ENCODE assay signal across 11 cellular contexts in the genomic region with DNA sequence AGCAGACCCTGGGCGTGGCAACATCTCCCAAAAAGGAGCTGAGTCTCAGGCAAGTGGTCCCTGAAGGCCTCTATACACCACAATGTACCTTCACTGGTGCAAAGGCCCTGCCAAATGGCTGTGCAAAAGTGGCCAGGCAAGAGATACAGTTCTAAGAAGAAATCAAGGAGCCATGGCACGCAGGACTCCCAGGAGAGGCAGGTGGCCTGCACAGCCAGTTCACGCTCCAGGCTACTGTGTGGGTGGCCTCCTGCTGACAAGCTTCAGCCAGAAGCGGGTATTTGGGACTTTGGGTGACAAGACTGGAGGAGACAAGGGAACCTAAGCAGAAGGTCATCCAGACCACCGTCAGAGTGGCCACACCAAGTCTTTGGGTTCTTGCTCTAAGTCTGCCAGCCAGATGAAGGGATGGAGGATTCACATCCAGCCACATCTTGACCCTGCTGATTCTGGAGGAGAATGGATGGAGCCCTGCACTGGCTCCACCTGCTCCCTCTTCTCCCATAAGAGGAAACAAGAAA. TPM values are rescaled to one million over a fixed set of nuclear protein-coding genes. Genes with fewer than 3 reads are reported as not detected.
DNase-seq lines count a peak whose midpoint lies in the region; ATAC-seq and TF ChIP-seq lines count a peak whose summit lies in the region.
"Had no signal": no experiment of that assay in that cellular context is flagged by ENCODE, and none has a peak within 500 bp of the region (broad histone marks: within the 10 kb centered on the region; RNA-seq: fewer than 3 reads in every experiment).

No MANE protein-coding gene starts in this region.

- 76% methylated on average over 5 of the region's 5 CpGs; no CpG with 5 or more reads in 1 of the 2 donors for WGBS in transverse colon (ENCODE audit: low coverage in 1 of 2), 2 donors

- H3K4me1 ChIP-seq in naive thymus-derived CD4-positive, alpha-beta T cell (ENCODE audit: control insufficient read depth in 2 of 2, insufficient read depth in 2 of 2, low read length in 2 of 2): peaks cover 40 to 43% of the 10 kb centered on the region in 2 donors
- peaks cover 39 to 69% (median 45%) of the 10 kb centered on the region in 4 donors for H3K4me1 ChIP-seq in transverse colon

- in situ Hi-C loops in transverse colon (cut with MboI; ENCODE audit: low pct_ligation_motif_present in 1 of 4, low pct_unique_long_range_greater_than_20kb in 1 of 4, low sequenced_read_pairs in 3 of 4): loop anchor here in 2 of 4 donors (10.0 to 25.0 kb wide), 2 partner anchors 569 to 576 kb away; no protein-coding TSS in a partner anchor

- no peaks in the 10 kb centered on the region for H3K27me3 Mint-ChIP-seq in activated naive CD4-positive, alpha-beta T cell treated with anti-CD3 and anti-CD28 coated beads, Interleukin-2, amount 50 U/mL, for 24 hours
- H3K27me3 Mint-ChIP-seq in activated naive CD8-positive, alpha-beta T cell treated with anti-CD3 and anti-CD28 coated beads, Interleukin-2, amount 50 U/mL, for 24 hours: no peaks in the 10 kb centered on the region
- no peaks in the 10 kb centered on the region for H3K27me3 Mint-ChIP-seq in naive thymus-derived CD4-positive, alpha-beta T cell

- H3K27ac Mint-ChIP-seq in activated naive CD4-positive, alpha-beta T cell treated with anti-CD3 and anti-CD28 coated beads, Interleukin-2, amount 50 U/mL, for 24 hours: peak overlapping the region; percentile 99
- peak overlapping the region; percentile 93 for H3K27ac Mint-ChIP-seq in activated naive CD8-positive, alpha-beta T cell treated with anti-CD3 and anti-CD28 coated beads, Interleukin-2, amount 50 U/mL, for 24 hours
- H3K27ac Mint-ChIP-seq in naive thymus-derived CD4-positive, alpha-beta T cell: peak overlapping the region; percentile 93 to 100 (median 96)

- CTCF ChIA-PET in naive thymus-derived CD4-positive, alpha-beta T cell (lab: Charles Lee): interaction anchor here (4.0 to 10.6 kb wide), 4 partner anchors 17 to 564 kb away, joined by 25 to 219 read pairs (median 98); partner anchors contain the start of gene ZFP36L1

- H3K4me3 ChIP-seq in naive thymus-derived CD4-positive, alpha-beta T cell (ENCODE audit: low read length): peak overlapping the region; percentile 63
- H3K4me3 ChIP-seq in transverse colon: no peak overlapping the region
- H3K4me3 ChIP-seq: PC-9 had no signal

- TF ChIP-seq POLR2A in transverse colon (IDR thresholded peaks at IDR 0.05): no peak

- H3K36me3 Mint-ChIP-seq in activated naive CD4-positive, alpha-beta T cell treated with anti-CD3 and anti-CD28 coated beads, Interleukin-2, amount 50 U/mL, for 24 hours: peaks cover 1% of the 10 kb centered on the region
- H3K36me3 Mint-ChIP-seq in activated naive CD8-positive, alpha-beta T cell treated with anti-CD3 and anti-CD28 coated beads, Interleukin-2, amount 50 U/mL, for 24 hours (ENCODE audit: low read depth): no peaks in the 10 kb centered on the region
- peaks cover 0 to 4% (median 0%) of the 10 kb centered on the region in 5 donors for H3K36me3 Mint-ChIP-seq in naive thymus-derived CD4-positive, alpha-beta T cell

- no peaks in the 10 kb centered on the region for H3K9me3 ChIP-seq in naive thymus-derived CD4-positive, alpha-beta T cell (ENCODE audit: control insufficient read depth in 2 of 3, low read length in 3 of 3)
- H3K9me3 ChIP-seq in transverse colon: no peaks in the 10 kb centered on the region

- DNase-seq in activated naive CD4-positive, alpha-beta T cell (lab: John Stamatoyannopoulos, UW): no peak
- no peak for DNase-seq in activated naive CD8-positive, alpha-beta T cell treated with anti-CD3 and anti-CD28 coated beads, Interleukin-2, amount 50 U/mL, for 24 hours
- DNase-seq in naive thymus-derived CD4-positive, alpha-beta T cell: no peak
- no peak for DNase-seq in transverse colon
- DNase-seq in AG08395 (ENCODE audit: low spot score): no peak
- no peak for DNase-seq in NOMO-1 treated with dmso at 0.1 percent for 144 hours (lab: John Stamatoyannopoulos, UW; ENCODE audit: unreplicated experiment)
- DNase-seq: activated CD4-positive, alpha-beta T cell treated with anti-CD3 and anti-CD28 coated beads, Interleukin-2, amount 50 U/mL, for 4 hours; NCI-H1092 treated with DMSO at 0.1 percent for 48 hours; PC-9 had no signal

- H3K4me3 Mint-ChIP-seq in activated naive CD4-positive, alpha-beta T cell treated with anti-CD3 and anti-CD28 coated beads, Interleukin-2, amount 50 U/mL, for 24 hours: peak overlapping the region; percentile 58
- no peak overlapping the region for H3K4me3 Mint-ChIP-seq in activated naive CD8-positive, alpha-beta T cell treated with anti-CD3 and anti-CD28 coated beads, Interleukin-2, amount 50 U/mL, for 24 hours
- H3K4me3 Mint-ChIP-seq in naive thymus-derived CD4-positive, alpha-beta T cell: peak overlapping the region; percentile 33 to 95 (median 84)

- no peak for TF ChIP-seq CTCF in transverse colon (IDR thresholded peaks at IDR 0.05)

- TF ChIP-seq EP300 in transverse colon (IDR thresholded peaks at IDR 0.05; ENCODE audit: low read depth): no peak

- POLR2A ChIA-PET in naive thymus-derived CD4-positive, alpha-beta T cell (lab: Charles Lee): interaction anchor here (0.8 to 23.4 kb wide), 7 partner anchors 8 to 563 kb away, joined by 3 to 1273 read pairs (median 31); partner anchors contain the start of gene ZFP36L1

- H3K9me3 Mint-ChIP-seq in activated naive CD4-positive, alpha-beta T cell treated with anti-CD3 and anti-CD28 coated beads, Interleukin-2, amount 50 U/mL, for 24 hours: no peaks in the 10 kb centered on the region
- H3K9me3 Mint-ChIP-seq in activated naive CD8-positive, alpha-beta T cell treated with anti-CD3 and anti-CD28 coated beads, Interleukin-2, amount 50 U/mL, for 24 hours: no peaks in the 10 kb centered on the region
- no peaks in the 10 kb centered on the region for H3K9me3 Mint-ChIP-seq in naive thymus-derived CD4-positive, alpha-beta T cell

- no peaks in the 10 kb centered on the region for H3K27me3 ChIP-seq in naive thymus-derived CD4-positive, alpha-beta T cell (ENCODE audit: control insufficient read depth in 2 of 2, insufficient read depth in 2 of 2, low read length in 2 of 2)
- no peaks in the 10 kb centered on the region for H3K27me3 ChIP-seq in transverse colon

- intact Hi-C loops in naive thymus-derived CD4-positive, alpha-beta T cell (cut with micrococcal nuclease): loop anchor here in 1 of 2 donors (10.0 kb wide), 2 partner anchors 729 to 1119 kb away; partner anchors contain the start of gene RDH11
- intact Hi-C loops in transverse colon (cut with DNase I; ENCODE audit: low total_unique reads): no loop called here

- no peak for ATAC-seq in activated naive CD8-positive, alpha-beta T cell treated with anti-CD3 and anti-CD28 coated beads, Interleukin-2, amount 50 U/mL, for 24 hours
- ATAC-seq in naive thymus-derived CD4-positive, alpha-beta T cell: no peak
- no peak for ATAC-seq in HG02623 (IDR thresholded peaks at IDR 0.05; ENCODE audit: unreplicated experiment)

- peaks cover 77% of the 10 kb centered on the region for H3K4me1 Mint-ChIP-seq in activated naive CD4-positive, alpha-beta T cell treated with anti-CD3 and anti-CD28 coated beads, Interleukin-2, amount 50 U/mL, for 24 hours
- H3K4me1 Mint-ChIP-seq in activated naive CD8-positive, alpha-beta T cell treated with anti-CD3 and anti-CD28 coated beads, Interleukin-2, amount 50 U/mL, for 24 hours: peaks cover 77% of the 10 kb centered on the region
- peaks cover 41 to 87% (median 65%) of the 10 kb centered on the region in 7 donors for H3K4me1 Mint-ChIP-seq in naive thymus-derived CD4-positive, alpha-beta T cell

- H3K36me3 ChIP-seq in naive thymus-derived CD4-positive, alpha-beta T cell (ENCODE audit: control insufficient read depth in 2 of 3, insufficient read depth in 3 of 3, low read length in 3 of 3): no peaks in the 10 kb centered on the region
- no peaks in the 10 kb centered on the region for H3K36me3 ChIP-seq in transverse colon

- H3K27ac ChIP-seq in naive thymus-derived CD4-positive, alpha-beta T cell (ENCODE audit: low read depth, low read length): peak overlapping the region; percentile 95
- H3K27ac ChIP-seq in transverse colon: peak overlapping the region; percentile 94 to 97 (median 96)
- H3K27ac ChIP-seq: PC-9 had no signal

RNA-seq across cellular contexts. Expression of gene ZFP36L1, which starts 20.5 kb away (rescaled TPM):
- total RNA-seq in naive thymus-derived CD4-positive, alpha-beta T cell: 100 to 1,000 TPM in 4 of 5 experiments, 10 to 100 TPM in 1; 82.0 to 231 (median 203) TPM
- 100 to 1,000 TPM in 1 of 2 donors, 10 to 100 TPM in 1; 85.6 to 160 TPM for polyA plus RNA-seq in naive thymus-derived CD4-positive, alpha-beta T cell
- 100 to 1,000 TPM; 180 to 712 (median 266) TPM for total RNA-seq in transverse colon
